In the genomic region with DNA sequence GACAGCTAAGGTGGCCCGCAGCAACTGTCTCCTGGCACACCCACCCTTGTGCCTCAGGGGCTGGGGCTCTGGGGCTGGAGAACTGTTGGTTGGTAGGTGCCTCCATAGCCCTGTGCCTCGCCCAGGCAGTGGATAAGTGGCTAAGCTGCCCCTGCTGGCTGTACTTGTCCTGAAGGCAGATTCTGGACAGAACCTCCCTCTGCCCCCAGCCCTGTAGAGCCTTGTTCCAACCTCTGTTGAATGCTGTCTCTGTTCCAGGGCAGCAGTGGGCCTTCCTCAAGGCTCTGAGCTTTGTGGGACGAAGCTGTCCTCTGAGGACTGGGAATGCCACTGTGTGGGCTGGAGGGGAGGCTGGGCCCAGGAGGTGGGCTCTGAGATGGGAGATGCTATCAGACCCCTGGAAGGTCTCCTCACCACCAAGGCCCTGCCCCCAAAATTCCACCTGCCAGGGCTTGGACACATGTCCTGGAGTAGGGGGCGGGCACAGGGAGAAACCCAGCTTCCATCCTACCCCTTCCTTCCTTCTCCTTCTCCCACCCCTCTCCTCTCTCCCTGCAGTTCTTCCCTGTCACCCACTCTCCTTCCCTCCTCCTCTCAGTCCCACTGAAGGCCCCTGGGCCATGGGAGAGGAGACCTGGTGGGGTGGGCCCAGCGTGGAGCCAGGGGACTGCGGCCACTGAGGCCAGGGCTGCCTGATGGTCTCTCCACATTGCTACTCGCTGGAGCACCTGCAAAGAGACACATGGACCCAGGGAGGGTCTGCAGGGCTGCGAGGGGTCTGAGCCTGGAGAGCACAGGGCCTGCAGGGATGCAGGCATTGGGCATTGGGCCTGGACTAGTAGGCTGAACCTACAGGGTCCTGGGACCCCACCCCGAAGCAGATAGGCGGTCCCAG, we compare ENCODE assay signal across 10 cellular contexts. TPM values are rescaled to one million over a fixed set of nuclear protein-coding genes. Genes with fewer than 3 reads are reported as not detected.
A peak's percentile ranks its signal among the peaks of the same experiment; 100 is the strongest.
DNase-seq lines count a peak whose midpoint lies in the region; ATAC-seq and TF ChIP-seq lines count a peak whose summit lies in the region.
"Had no signal": no experiment of that assay in that cellular context is flagged by ENCODE, and none has a peak within 500 bp of the region (broad histone marks: within the 10 kb centered on the region; RNA-seq: fewer than 3 reads in every experiment).

No MANE protein-coding gene starts in this region.

- H3K23me2 ChIP-seq in H9 (ENCODE audit: insufficient read length, low read depth, low read length, poor library complexity, severe bottlenecking), result no peaks in the 10 kb centered on the region

- ATAC-seq in HG02642 (IDR thresholded peaks at IDR 0.05; ENCODE audit: poor library complexity, unreplicated experiment), result peak; percentile 10
- no peak for ATAC-seq in central memory CD8-positive, alpha-beta T cell (replicated peaks; ENCODE audit: extremely low read depth, poor library complexity, severe bottlenecking)
- ATAC-seq in HG03045 (IDR thresholded peaks at IDR 0.05; ENCODE audit: unreplicated experiment), result no peak

- H3K14ac ChIP-seq in H9 (ENCODE audit: insufficient read depth, low read length), result no peak overlapping the region; the same call in 1 of the 2 replicates

- no peak overlapping the region for H2BK20ac ChIP-seq in H9 (ENCODE audit: low read depth, low read length, poor library complexity, severe bottlenecking)

- no peak overlapping the region for H2AK5ac ChIP-seq in H9 (ENCODE audit: insufficient read length, low read length)

- no peaks in the 10 kb centered on the region for H3K36me3 ChIP-seq in osteoblast (ENCODE audit: insufficient read depth, low read length)
- H3K36me3 ChIP-seq in endodermal cell (ENCODE audit: control insufficient read depth, insufficient read depth, low read length), result no peaks in the 10 kb centered on the region

- H4K91ac ChIP-seq in H9 (ENCODE audit: insufficient read length, low read depth, low read length), result no peak overlapping the region

- H3K27ac ChIP-seq in osteoblast (ENCODE audit: low read depth, low read length), result no peak overlapping the region
- no peak overlapping the region for H3K27ac ChIP-seq in endodermal cell (ENCODE audit: low read depth, low read length)
- H3K27ac ChIP-seq in H9 (ENCODE audit: insufficient read length, low read depth, low read length), result no peak overlapping the region

- no peak overlapping the region for H4K5ac ChIP-seq in H9 (ENCODE audit: insufficient read length, low read depth, low read length)

- no peak overlapping the region for H3K23ac ChIP-seq in H9 (ENCODE audit: insufficient read length, low read depth, low read length)

- H3K9me3 ChIP-seq in osteoblast (ENCODE audit: low read depth, low read length) (no peaks in the 10 kb centered on the region), endodermal cell (ENCODE audit: control insufficient read depth, low read length) (peaks cover 12% of the 10 kb centered on the region), H9 (ENCODE audit: control insufficient read depth, low read depth, low read length) (no peaks in the 10 kb centered on the region)

- H2AFZ ChIP-seq in osteoblast (ENCODE audit: low read length) (no peak overlapping the region), H9 (ENCODE audit: low read length) (no peak overlapping the region)

- no peak overlapping the region for H3T11ph ChIP-seq in H9 (ENCODE audit: low read length)

- peaks cover 6% of the 10 kb centered on the region for H3K9me3 Mint-ChIP-seq in central memory CD8-positive, alpha-beta T cell
- H3K9me3 Mint-ChIP-seq in endodermal cell (peaks cover 7% of the 10 kb centered on the region), H9 (peaks cover 15 to 17% of the 10 kb centered on the region in 2 experiments)
- H3K9me3 Mint-ChIP-seq: nephron had no signal

- H3K4me2 ChIP-seq in osteoblast (ENCODE audit: insufficient read depth, low read length) (peak overlapping the region; percentile 55), H9 (ENCODE audit: insufficient read depth, insufficient read length, low read length) (no peak overlapping the region)

- H3K27me3 ChIP-seq in osteoblast (ENCODE audit: insufficient read depth, low read length), result peaks cover 3% of the 10 kb centered on the region
- H3K27me3 ChIP-seq in endodermal cell (ENCODE audit: control insufficient read depth, insufficient read depth, low read length, poor library complexity, severe bottlenecking), result peaks cover under 1% of the 10 kb centered on the region
- no peaks in the 10 kb centered on the region; the same call in 1 of the 2 replicates for H3K27me3 ChIP-seq in H9 (ENCODE audit: insufficient read depth, low read length)

- WGBS in endodermal cell (ENCODE audit: insufficient coverage in 1 of 2, insufficient read length in 1 of 2), 2 experiments, result 86 to 100% methylated on average over 1 to 10 of the region's 10 CpGs
- WGBS in H9 (ENCODE audit: extremely low coverage, insufficient read length, low lambda C conversion rate), result no CpG with 5 or more reads among the region's 10 CpGs

- H2BK15ac ChIP-seq in H9 (ENCODE audit: low read depth, low read length), result no peak overlapping the region

- H2BK5ac ChIP-seq in H9 (ENCODE audit: insufficient read length, low read length), result no peak overlapping the region

- no peaks in the 10 kb centered on the region for H3K4me1 ChIP-seq in osteoblast (ENCODE audit: insufficient read depth, low read length)
- no peaks in the 10 kb centered on the region for H3K4me1 ChIP-seq in endodermal cell (ENCODE audit: control insufficient read depth, insufficient read depth, low read length)
- H3K4me1 ChIP-seq in H9 (ENCODE audit: insufficient read depth, low read length), result no peaks in the 10 kb centered on the region; the same call in 1 of the 2 replicates

- no peak overlapping the region for H4K8ac ChIP-seq in H9 (replicated peaks; ENCODE audit: insufficient read length, low read depth, low read length)

- TF ChIP-seq CTCF in osteoblast (IDR thresholded peaks at IDR 0.05; ENCODE audit: extremely low read depth, low read depth, low read length), result no peak
- no peak for TF ChIP-seq CTCF in endodermal cell (conservative IDR thresholded peaks at IDR 0.05)
- no peak for TF ChIP-seq CTCF in H9 (conservative IDR thresholded peaks at IDR 0.05)

- peak overlapping the region; percentile 87 for H3K4me3 Mint-ChIP-seq in central memory CD8-positive, alpha-beta T cell
- H3K4me3 Mint-ChIP-seq in endodermal cell, result no peak overlapping the region
- H3K4me3 Mint-ChIP-seq in H9, result no peak overlapping the region

- H3K4me3 ChIP-seq in osteoblast (ENCODE audit: insufficient read depth, low read length), result no peak overlapping the region
- no peak overlapping the region for H3K4me3 ChIP-seq in endodermal cell (ENCODE audit: low read length)

- H4K20me1 ChIP-seq in osteoblast (ENCODE audit: insufficient read depth, low read length) (no peaks in the 10 kb centered on the region), H9 (ENCODE audit: control insufficient read depth, insufficient read depth, insufficient read length) (peaks cover 6% of the 10 kb centered on the region)

- H3K36me3 Mint-ChIP-seq in central memory CD8-positive, alpha-beta T cell (ENCODE audit: insufficient read depth), result peaks cover 28% of the 10 kb centered on the region
- H3K36me3 Mint-ChIP-seq in endodermal cell (ENCODE audit: low read depth) (no peaks in the 10 kb centered on the region), H9 (ENCODE audit: insufficient read depth in 1 of 3, low read depth in 3 of 3) (peaks cover 0 to 6% (median 0%) of the 10 kb centered on the region in 3 experiments; a peak in 2 of 7 replicates)

- no peak overlapping the region for H3K56ac ChIP-seq in H9 (ENCODE audit: insufficient read length, low read depth, low read length)

- peak overlapping the region; percentile 97 for H3K27ac Mint-ChIP-seq in central memory CD8-positive, alpha-beta T cell (ENCODE audit: low read depth)
- H3K27ac Mint-ChIP-seq in endodermal cell (no peak overlapping the region), H9 (peak overlapping the region in 1 of 3 experiments; percentile 72; a peak in 1 of 7 replicates)

- no peak overlapping the region for H2BK12ac ChIP-seq in H9 (ENCODE audit: insufficient read length, low read depth, low read length)

- no peak overlapping the region for H3K9ac ChIP-seq in endodermal cell (ENCODE audit: extremely low read depth, low read length, poor library complexity, severe bottlenecking)
- H3K9ac ChIP-seq in H9 (ENCODE audit: extremely low read depth, insufficient read length, low read length), result no peak overlapping the region

- H3K27me3 Mint-ChIP-seq in central memory CD8-positive, alpha-beta T cell, result no peaks in the 10 kb centered on the region
- H3K27me3 Mint-ChIP-seq in endodermal cell (ENCODE audit: insufficient read depth), result no peaks in the 10 kb centered on the region
- H3K27me3 Mint-ChIP-seq in H9 (ENCODE audit: low read depth), result peaks cover 13% of the 10 kb centered on the region

- DNase-seq in COLO829 (ENCODE audit: low spot score) (peak; percentile 48), osteoblast (ENCODE audit: insufficient read length, low spot score, missing footprints) (peak; percentile 91), endodermal cell (no peak), LoVo (ENCODE audit: low spot score) (no peak), H9 (no peak)
- no peak for DNase-seq in central memory CD8-positive, alpha-beta T cell (ENCODE audit: low spot score in 2 of 2)
- DNase-seq: NCI-H187 had no signal

- no peaks in the 10 kb centered on the region for H3K79me2 ChIP-seq in osteoblast (ENCODE audit: insufficient read depth, low read length)
- H3K79me2 ChIP-seq in H9 (ENCODE audit: insufficient read depth, low read length), result no peaks in the 10 kb centered on the region

- H3K79me1 ChIP-seq in H9 (ENCODE audit: insufficient read depth, low read depth, low read length, poor library complexity, severe bottlenecking), result no peaks in the 10 kb centered on the region

- H3K4me1 Mint-ChIP-seq in central memory CD8-positive, alpha-beta T cell, result peaks cover 70% of the 10 kb centered on the region
- H3K4me1 Mint-ChIP-seq in endodermal cell (no peaks in the 10 kb centered on the region), H9 (peaks cover 6 to 17% of the 10 kb centered on the region in 2 experiments)

- H3K4ac ChIP-seq in H9 (ENCODE audit: low read depth, low read length), result no peak overlapping the region

- no peak overlapping the region for H2BK120ac ChIP-seq in H9 (ENCODE audit: low read depth, low read length, poor library complexity, severe bottlenecking)

- no peak overlapping the region for H3K18ac ChIP-seq in H9 (ENCODE audit: insufficient read length, low read depth, low read length)

RNA-seq across cellular contexts. Expression of gene PDCD1, which starts 1.7 kb away (rescaled TPM):
- total RNA-seq in osteoblast, result not detected in 2 replicates
- total RNA-seq in endodermal cell, result under 1 TPM in 1 of 2 donors, not detected in 1; 0.20 TPM
- polyA plus RNA-seq in endodermal cell (2013, experiment 1 of 2), result not detected
- polyA plus RNA-seq in endodermal cell (2013, experiment 2 of 2), result not detected
- total RNA-seq in H9 (2021), result 1.4 and 1.6 TPM in 2 replicates

RNA-seq across cellular contexts. Expression of gene RTP5, which starts 9.1 kb away (rescaled TPM):
- total RNA-seq in osteoblast (not detected in 2 replicates), endodermal cell (not detected), H9 (2021) (not detected in 2 replicates)
- not detected for polyA plus RNA-seq in endodermal cell (2013, experiment 1 of 2)
- polyA plus RNA-seq in endodermal cell (2013, experiment 2 of 2), result not detected

RNA-seq across cellular contexts. Expression of gene NEU4, which starts 51.4 kb away (rescaled TPM):
- total RNA-seq in osteoblast, result not detected in 2 replicates
- 1 to 10 TPM; 1.2 TPM for total RNA-seq in endodermal cell
- 0.36 TPM for polyA plus RNA-seq in endodermal cell (2013, experiment 1 of 2)
- 0.70 TPM for polyA plus RNA-seq in endodermal cell (2013, experiment 2 of 2)
- total RNA-seq in H9 (2021), result 0.42 and 0.70 TPM in 2 replicates

Comparison
In these comparisons a context has a peak if more than half of its experiments do, and no peak if none do; other contexts are left out.
1. DNase-seq: peak in COLO829 (single experiment) and osteoblast (single experiment); none in central memory CD8-positive, alpha-beta T cell (0 of 2), endodermal cell (single experiment), LoVo (single experiment) and H9 (single experiment).